ENCODE assay signal across 8 cellular contexts in genomic region chr10:88835095-88835909, GRCh38. TPM values are rescaled to one million over a fixed set of nuclear protein-coding genes. Genes with fewer than 3 reads are reported as not detected.
DNase-seq lines count a peak whose midpoint lies in the region; ATAC-seq, FAIRE-seq and TF ChIP-seq lines count a peak whose summit lies in the region.

No MANE protein-coding gene starts in this region.

- H3K27ac ChIP-seq in caudate nucleus (ENCODE audit: low read depth, low read length) (no peak overlapping the region), kidney (ENCODE audit: low read depth in 2 of 2, low read length in 2 of 2) (no peak overlapping the region)

- peak overlapping the region in 1 of 2 donors; percentile 13 for H3K9ac ChIP-seq in kidney (ENCODE audit: low read length in 2 of 2)

- H3K4me1 ChIP-seq in kidney (ENCODE audit: control insufficient read depth in 1 of 2, insufficient read depth in 1 of 2, low read depth in 1 of 2, low read length in 2 of 2) = no peaks in the 10 kb centered on the region

- TF ChIP-seq CTCF in activated B cell treated with CpG ODN at 0.5 μM for 24 hours (IDR thresholded peaks at IDR 0.05) (no peak), kidney (IDR thresholded peaks at IDR 0.05; ENCODE audit: borderline replicate concordance, extremely low read depth, insufficient read depth) (peak; percentile 94)

- H3K9me3 ChIP-seq in kidney (ENCODE audit: control insufficient read depth in 1 of 2, low read length in 2 of 2) = no peaks in the 10 kb centered on the region

- intact Hi-C loops in activated B cell treated with CpG ODN at 0.5 μM for 24 hours (cut with micrococcal nuclease) (loop anchor here (1.0 kb wide), 7 partner anchors 45 to 382 kb away; partner anchors contain the start of genes FAS and STAMBPL1), kidney (cut with DNase I) (no loop called here)

- H3K36me3 ChIP-seq in kidney (ENCODE audit: control insufficient read depth in 1 of 2, insufficient read depth in 2 of 2, low read length in 2 of 2) = no peaks in the 10 kb centered on the region

- no peaks in the 10 kb centered on the region for H3K36me3 Mint-ChIP-seq in activated B cell treated with CpG ODN at 0.5 μM for 24 hours (ENCODE audit: low read depth)

- DNase-seq in AG08395 (ENCODE audit: low spot score) (peak; percentile 85), NCI-H226 (peak; percentile 68), activated B cell treated with CpG ODN at 0.5 μM for 24 hours (peak; percentile 66), caudate nucleus (lab: John Stamatoyannopoulos, UW) (peak in 59 of 61 donors; percentile 1 to 89 (median 46)), kidney (peak; percentile 88)
- peak; percentile 91 for DNase-seq in stimulated activated CD4-positive, alpha-beta T cell treated with anti-CD3 and anti-CD28 coated beads, Interleukin-2, amount 100 ng/mL, for 24 hours

- peaks cover 5% of the 10 kb centered on the region for H3K27me3 Mint-ChIP-seq in activated B cell treated with CpG ODN at 0.5 μM for 24 hours

- H3K4me1 Mint-ChIP-seq in activated B cell treated with CpG ODN at 0.5 μM for 24 hours = peaks cover 2% of the 10 kb centered on the region

- H3K27ac Mint-ChIP-seq in activated B cell treated with CpG ODN at 0.5 μM for 24 hours = no peak overlapping the region

- FAIRE-seq in kidney (lab: Jason Lieb, UNC) = peak; percentile 81

- no peak overlapping the region for H3K4me3 Mint-ChIP-seq in activated B cell treated with CpG ODN at 0.5 μM for 24 hours

- CTCF ChIA-PET in activated B cell treated with CpG ODN at 0.5 μM for 24 hours (lab: Charles Lee) = interaction anchor here (0.6 to 12.7 kb wide), 40 partner anchors 9 to 984 kb away, joined by 3 to 449 read pairs (median 5); partner anchors contain the start of genes ANKRD22, CH25H, FAS and STAMBPL1

- no peaks in the 10 kb centered on the region for H3K9me3 Mint-ChIP-seq in activated B cell treated with CpG ODN at 0.5 μM for 24 hours

- ATAC-seq in GM18870 (IDR thresholded peaks at IDR 0.05; ENCODE audit: unreplicated experiment) (peak; percentile 80), HG03159 (IDR thresholded peaks at IDR 0.05; ENCODE audit: unreplicated experiment) (peak; percentile 80), activated B cell treated with CpG ODN at 0.5 μM for 24 hours (ENCODE audit: low read depth) (peak; percentile 98)

- no peak overlapping the region for H3K4me3 ChIP-seq in kidney (ENCODE audit: low read length in 2 of 2)

- POLR2A ChIA-PET in activated B cell treated with CpG ODN at 0.5 μM for 24 hours (lab: Charles Lee) = interaction anchor here (0.6 to 1.8 kb wide), 5 partner anchors 96 to 163 kb away, joined by 3 to 10 read pairs (median 6); no protein-coding TSS in a partner anchor

RNA-seq across cellular contexts. Expression of gene ANKRD22, which starts 16.3 kb away (rescaled TPM):
- total RNA-seq in activated B cell treated with CpG ODN at 0.5 μM for 24 hours (not detected in 2 replicates), kidney (3.6 TPM)
- 6.5 TPM for polyA plus RNA-seq in kidney (ENCODE audit: insufficient read depth, low read depth, low replicate concordance)

RNA-seq across cellular contexts. Expression of gene LIPM, which starts 32.8 kb away (rescaled TPM):
- total RNA-seq in activated B cell treated with CpG ODN at 0.5 μM for 24 hours (not detected in 2 replicates), kidney (not detected)
- polyA plus RNA-seq in kidney (ENCODE audit: insufficient read depth, low read depth, low replicate concordance) = not detected

RNA-seq across cellular contexts. Expression of gene STAMBPL1, which starts 44.7 kb away (rescaled TPM):
- 38.7 and 44.5 TPM in 2 replicates for total RNA-seq in activated B cell treated with CpG ODN at 0.5 μM for 24 hours
- 6.9 TPM for total RNA-seq in kidney
- 3.0 TPM for polyA plus RNA-seq in kidney (ENCODE audit: insufficient read depth, low read depth, low replicate concordance)
